In genomic region chr1:157001304-157001703, GRCh38 we compare ENCODE assay signal across 17 cellular contexts.
"Had no signal": no experiment of that assay in that cellular context is flagged by ENCODE, and none has a peak within 500 bp of the region (broad histone marks: within the 10 kb centered on the region; RNA-seq: fewer than 3 reads in every experiment).

No MANE protein-coding gene starts in this region.

- H3K4me1 ChIP-seq: pancreas, testis had no signal

- H3K4me3 ChIP-seq: adrenal gland, heart right ventricle, lung, pancreas, stomach, testis, upper lobe of right lung had no signal

- ATAC-seq: effector memory CD8-positive, alpha-beta T cell; heart right ventricle; pancreas; upper lobe of right lung had no signal

- H3K9me3 ChIP-seq: adrenal gland, heart right ventricle, pancreas, stomach, testis, upper lobe of right lung had no signal

- FAIRE-seq: islet of Langerhans, pancreas had no signal

- H3K27me3 ChIP-seq: adrenal gland, brain microvascular endothelial cell, heart right ventricle, pancreas, stomach, testis, upper lobe of right lung had no signal

- DNase-seq: activated CD4-positive, alpha-beta memory T cell treated with anti-CD3 and anti-CD28 coated beads for 36 hours; activated effector memory CD4-positive, alpha-beta T cell treated with anti-CD3 and anti-CD28 coated beads, Interleukin-2, amount 50 U/mL, for 16 hours; activated T-cell treated with anti-CD3 and anti-CD28 coated beads, Interleukin-2, amount 50 U/mL, for 24 hours; adrenal gland; brain microvascular endothelial cell; effector memory CD8-positive, alpha-beta T cell; foreskin melanocyte; heart right ventricle; naive B cell; pancreas; stimulated activated CD4-positive, alpha-beta T cell treated with anti-CD3 and anti-CD28 coated beads, Interleukin-12 subunit alpha, Interleukin-12 subunit beta, amount 100 ng/mL, for 4 hours; stimulated activated CD4-positive, alpha-beta T cell treated with anti-CD3 and anti-CD28 coated beads, Interleukin-2, amount 100 ng/mL, for 24 hours; stomach; testis; upper lobe of right lung had no signal

- H3K36me3 ChIP-seq: adrenal gland, brain microvascular endothelial cell, heart right ventricle, pancreas, stomach, upper lobe of right lung had no signal

- H3K27ac ChIP-seq: adrenal gland, brain microvascular endothelial cell, heart right ventricle, pancreas, stomach, testis, upper lobe of right lung had no signal
